Comparison of ENCODE assay signal across 8 cellular contexts in genomic region chr4:79917246-79917645, GRCh38.
DNase-seq lines count a peak whose midpoint lies in the region; ATAC-seq lines count a peak whose summit lies in the region.

No MANE protein-coding gene starts in this region.

- intact Hi-C loops in left cardiac atrium (cut with DNase I), result loop anchor here in 1 of 2 donors (10.0 kb wide), 1 partner anchor 288 kb away; no protein-coding TSS in a partner anchor

- H3K4me3 Mint-ChIP-seq in activated T-cell treated with anti-CD3 and anti-CD28 coated beads, Interleukin-2, amount 50 U/mL, for 72 hours, result no peak overlapping the region

- H3K27me3 Mint-ChIP-seq in activated T-cell treated with anti-CD3 and anti-CD28 coated beads, Interleukin-2, amount 50 U/mL, for 72 hours (ENCODE audit: low read depth), result no peaks in the 10 kb centered on the region

- peak; percentile 39 for DNase-seq in AG08395 (ENCODE audit: low spot score)
- peak; percentile 74 for DNase-seq in OCI-M1 (lab: John Stamatoyannopoulos, UW)
- DNase-seq in activated T-cell treated with anti-CD3 and anti-CD28 coated beads, Interleukin-2, amount 50 U/mL, for 72 hours, result peak; percentile 45 to 54
- DNase-seq in left cardiac atrium, result peak; percentile 31
- peak; percentile 18 to 38 for DNase-seq in stimulated activated CD4-positive, alpha-beta T cell treated with anti-CD3 and anti-CD28 coated beads, Interleukin-2, amount 100 ng/mL, for 48 hours
- no peak for DNase-seq in hypothalamus (lab: John Stamatoyannopoulos, UW)

- ATAC-seq in GM18520 (IDR thresholded peaks at IDR 0.05; ENCODE audit: unreplicated experiment) (peak; percentile 44), HG03064 (IDR thresholded peaks at IDR 0.05; ENCODE audit: low read depth, unreplicated experiment) (peak; percentile 79), left cardiac atrium (peak in 1 of 2 donors; percentile 39)
- ATAC-seq in activated T-cell treated with anti-CD3 and anti-CD28 coated beads, Interleukin-2, amount 50 U/mL, for 72 hours (replicated peaks in 1 of 2), result peak; percentile 49 to 57

- no peak overlapping the region for H3K27ac Mint-ChIP-seq in activated T-cell treated with anti-CD3 and anti-CD28 coated beads, Interleukin-2, amount 50 U/mL, for 72 hours

- no peaks in the 10 kb centered on the region for H3K9me3 Mint-ChIP-seq in activated T-cell treated with anti-CD3 and anti-CD28 coated beads, Interleukin-2, amount 50 U/mL, for 72 hours

- no peaks in the 10 kb centered on the region for H3K36me3 Mint-ChIP-seq in activated T-cell treated with anti-CD3 and anti-CD28 coated beads, Interleukin-2, amount 50 U/mL, for 72 hours (ENCODE audit: insufficient read depth in 2 of 2)

- peaks cover 8% of the 10 kb centered on the region for H3K4me1 Mint-ChIP-seq in activated T-cell treated with anti-CD3 and anti-CD28 coated beads, Interleukin-2, amount 50 U/mL, for 72 hours (ENCODE audit: low read depth)

Comparison
In these comparisons a context has a peak if more than half of its experiments do, and no peak if none do; other contexts are left out.
1. DNase-seq: peak in AG08395 (single experiment), OCI-M1 (single experiment), activated T-cell treated with anti-CD3 and anti-CD28 coated beads, Interleukin-2, amount 50 U/mL, for 72 hours (2 of 2), left cardiac atrium (single experiment) and stimulated activated CD4-positive, alpha-beta T cell treated with anti-CD3 and anti-CD28 coated beads, Interleukin-2, amount 100 ng/mL, for 48 hours (2 of 2); none in hypothalamus (0 of 51).